Comparison of ENCODE assay signal across 1 cellular context in genomic region chr12:101599771-101600486, GRCh38.
TF ChIP-seq lines count a peak whose summit lies in the region.

No MANE protein-coding gene starts in this region.

TF ChIP-seq in HepG2, 621 proteins besides CTCF, POLR2A, EP300 and RAD21 (continued from another document and continues in another):
- TF ChIP-seq GABPA (IDR thresholded peaks at IDR 0.05; ENCODE audit: low read depth, low read length) (no peak), GABPA (CRISPR knock-in tag; IDR thresholded peaks at IDR 0.05; ENCODE audit: low read depth) (peak; percentile 30; the same call in 1 of the 2 replicates), ZNF264 (CRISPR knock-in tag; IDR thresholded peaks at IDR 0.05) (no peak), FOXP1 (IDR thresholded peaks at IDR 0.05) (no peak), FOXP1 (CRISPR knock-in tag; IDR thresholded peaks at IDR 0.05) (peak; percentile 49; the same call in 1 of the 2 replicates), ZNF557 (CRISPR knock-in tag; IDR thresholded peaks at IDR 0.05) (no peak), SOX13 (IDR thresholded peaks at IDR 0.05) (no peak), SOX13 (CRISPR knock-in tag; conservative IDR thresholded peaks at IDR 0.05 in 1 of 2, IDR thresholded peaks at IDR 0.05 in 1 of 2) (peak in 1 of 2 experiments; percentile 60; a peak in 2 of 4 replicates), GABPB1 (CRISPR knock-in tag; IDR thresholded peaks at IDR 0.05) (no peak), KDM5A (IDR thresholded peaks at IDR 0.05; ENCODE audit: borderline replicate concordance, low read length) (no peak), NCOA2 (CRISPR knock-in tag; IDR thresholded peaks at IDR 0.05) (peak; percentile 78), SRF (IDR thresholded peaks at IDR 0.05; ENCODE audit: low read depth, low read length) (no peak), SIX1 (CRISPR knock-in tag; IDR thresholded peaks at IDR 0.05; ENCODE audit: borderline replicate concordance) (peak; percentile 34; the same call in 1 of the 2 replicates), ZNF446 (CRISPR knock-in tag; IDR thresholded peaks at IDR 0.05) (no peak), THRA (CRISPR knock-in tag; IDR thresholded peaks at IDR 0.05; ENCODE audit: borderline replicate concordance) (0 out of 2 replicates have a peak, but pooled peaks have one; percentile 7), FOXO1 (CRISPR knock-in tag; IDR thresholded peaks at IDR 0.05) (0 out of 2 replicates have a peak, but pooled peaks have one; percentile 26), ETV5 (CRISPR knock-in tag; IDR thresholded peaks at IDR 0.05; ENCODE audit: borderline replicate concordance) (peak; percentile 17; the same call in 1 of the 2 replicates), SOX5 (CRISPR knock-in tag; IDR thresholded peaks at IDR 0.05; ENCODE audit: borderline replicate concordance) (peak; percentile 64; the same call in 1 of the 2 replicates), NFATC3 (CRISPR knock-in tag; IDR thresholded peaks at IDR 0.05) (no peak), RELA (CRISPR knock-in tag; IDR thresholded peaks at IDR 0.05) (no peak), ZNF644 (CRISPR knock-in tag; IDR thresholded peaks at IDR 0.05; ENCODE audit: low read depth) (peak; percentile 51; the same call in 1 of the 2 replicates), BCL6 (CRISPR knock-in tag; IDR thresholded peaks at IDR 0.05) (peak; percentile 43), ISL2 (CRISPR knock-in tag; IDR thresholded peaks at IDR 0.05) (peak; percentile 63), FOSL2 (CRISPR knock-in tag; IDR thresholded peaks at IDR 0.05) (peak; percentile 77), NFYC (CRISPR knock-in tag; IDR thresholded peaks at IDR 0.05) (peak; percentile 14; the same call in 1 of the 2 replicates), ZSCAN9 (CRISPR knock-in tag; IDR thresholded peaks at IDR 0.05; ENCODE audit: borderline replicate concordance) (no peak), KLF9 (CRISPR knock-in tag; IDR thresholded peaks at IDR 0.05; ENCODE audit: low read depth) (peak; percentile 62; the same call in 1 of the 2 replicates), PAXIP1 (CRISPR knock-in tag; conservative IDR thresholded peaks at IDR 0.05) (peak; percentile 52), KAT7 (CRISPR knock-in tag; IDR thresholded peaks at IDR 0.05; ENCODE audit: borderline replicate concordance) (0 out of 2 replicates have a peak, but pooled peaks have one; percentile 63), TCF7L2 (IDR thresholded peaks at IDR 0.05; ENCODE audit: low read depth, low read length) (0 out of 2 replicates have a peak, but pooled peaks have one; percentile 49), XRCC5 (optimal IDR thresholded peaks at IDR 0.05; ENCODE audit: low read length) (no peak), ZKSCAN8 (CRISPR knock-in tag; IDR thresholded peaks at IDR 0.05; ENCODE audit: borderline replicate concordance) (0 out of 2 replicates have a peak, but pooled peaks have one; percentile 38), ZSCAN29 (CRISPR knock-in tag; conservative IDR thresholded peaks at IDR 0.05) (no peak), ASH2L (IDR thresholded peaks at IDR 0.05; ENCODE audit: insufficient read length, low read depth, low read length) (peak; percentile 43), NFIC (IDR thresholded peaks at IDR 0.05; ENCODE audit: low read length) (peak; percentile 72; the same call in 1 of the 2 replicates), ZNF775 (CRISPR knock-in tag; IDR thresholded peaks at IDR 0.05; ENCODE audit: borderline replicate concordance) (no peak), RARA (CRISPR knock-in tag; IDR thresholded peaks at IDR 0.05) (0 out of 2 replicates have a peak, but pooled peaks have one; percentile 26), E2F2 (CRISPR knock-in tag; IDR thresholded peaks at IDR 0.05; ENCODE audit: borderline replicate concordance) (no peak), SP140L (CRISPR knock-in tag; IDR thresholded peaks at IDR 0.05; ENCODE audit: borderline replicate concordance) (no peak), ADNP (CRISPR knock-in tag; IDR thresholded peaks at IDR 0.05) (no peak)
- TF ChIP-seq, protein P1, sequence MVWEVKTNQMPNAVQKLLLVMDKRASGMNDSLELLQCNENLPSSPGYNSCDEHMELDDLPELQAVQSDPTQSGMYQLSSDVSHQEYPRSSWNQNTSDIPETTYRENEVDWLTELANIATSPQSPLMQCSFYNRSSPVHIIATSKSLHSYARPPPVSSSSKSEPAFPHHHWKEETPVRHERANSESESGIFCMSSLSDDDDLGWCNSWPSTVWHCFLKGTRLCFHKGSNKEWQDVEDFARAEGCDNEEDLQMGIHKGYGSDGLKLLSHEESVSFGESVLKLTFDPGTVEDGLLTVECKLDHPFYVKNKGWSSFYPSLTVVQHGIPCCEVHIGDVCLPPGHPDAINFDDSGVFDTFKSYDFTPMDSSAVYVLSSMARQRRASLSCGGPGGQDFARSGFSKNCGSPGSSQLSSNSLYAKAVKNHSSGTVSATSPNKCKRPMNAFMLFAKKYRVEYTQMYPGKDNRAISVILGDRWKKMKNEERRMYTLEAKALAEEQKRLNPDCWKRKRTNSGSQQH (CRISPR knock-in tag; IDR thresholded peaks at IDR 0.05; ENCODE audit: low read depth), result no peak
- TF ChIP-seq, protein P2, sequence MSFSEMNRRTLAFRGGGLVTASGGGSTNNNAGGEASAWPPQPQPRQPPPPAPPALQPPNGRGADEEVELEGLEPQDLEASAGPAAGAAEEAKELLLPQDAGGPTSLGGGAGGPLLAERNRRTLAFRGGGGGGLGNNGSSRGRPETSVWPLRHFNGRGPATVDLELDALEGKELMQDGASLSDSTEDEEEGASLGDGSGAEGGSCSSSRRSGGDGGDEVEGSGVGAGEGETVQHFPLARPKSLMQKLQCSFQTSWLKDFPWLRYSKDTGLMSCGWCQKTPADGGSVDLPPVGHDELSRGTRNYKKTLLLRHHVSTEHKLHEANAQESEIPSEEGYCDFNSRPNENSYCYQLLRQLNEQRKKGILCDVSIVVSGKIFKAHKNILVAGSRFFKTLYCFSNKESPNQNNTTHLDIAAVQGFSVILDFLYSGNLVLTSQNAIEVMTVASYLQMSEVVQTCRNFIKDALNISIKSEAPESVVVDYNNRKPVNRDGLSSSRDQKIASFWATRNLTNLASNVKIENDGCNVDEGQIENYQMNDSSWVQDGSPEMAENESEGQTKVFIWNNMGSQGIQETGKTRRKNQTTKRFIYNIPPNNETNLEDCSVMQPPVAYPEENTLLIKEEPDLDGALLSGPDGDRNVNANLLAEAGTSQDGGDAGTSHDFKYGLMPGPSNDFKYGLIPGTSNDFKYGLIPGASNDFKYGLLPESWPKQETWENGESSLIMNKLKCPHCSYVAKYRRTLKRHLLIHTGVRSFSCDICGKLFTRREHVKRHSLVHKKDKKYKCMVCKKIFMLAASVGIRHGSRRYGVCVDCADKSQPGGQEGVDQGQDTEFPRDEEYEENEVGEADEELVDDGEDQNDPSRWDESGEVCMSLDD (CRISPR knock-in tag; IDR thresholded peaks at IDR 0.05; ENCODE audit: borderline replicate concordance), result peak; percentile 22; the same call in 1 of the 2 replicates
- TF ChIP-seq, protein P3, sequence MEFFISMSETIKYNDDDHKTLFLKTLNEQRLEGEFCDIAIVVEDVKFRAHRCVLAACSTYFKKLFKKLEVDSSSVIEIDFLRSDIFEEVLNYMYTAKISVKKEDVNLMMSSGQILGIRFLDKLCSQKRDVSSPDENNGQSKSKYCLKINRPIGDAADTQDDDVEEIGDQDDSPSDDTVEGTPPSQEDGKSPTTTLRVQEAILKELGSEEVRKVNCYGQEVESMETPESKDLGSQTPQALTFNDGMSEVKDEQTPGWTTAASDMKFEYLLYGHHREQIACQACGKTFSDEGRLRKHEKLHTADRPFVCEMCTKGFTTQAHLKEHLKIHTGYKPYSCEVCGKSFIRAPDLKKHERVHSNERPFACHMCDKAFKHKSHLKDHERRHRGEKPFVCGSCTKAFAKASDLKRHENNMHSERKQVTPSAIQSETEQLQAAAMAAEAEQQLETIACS (CRISPR knock-in tag; IDR thresholded peaks at IDR 0.05), result no peak
- TF ChIP-seq, protein P4, sequence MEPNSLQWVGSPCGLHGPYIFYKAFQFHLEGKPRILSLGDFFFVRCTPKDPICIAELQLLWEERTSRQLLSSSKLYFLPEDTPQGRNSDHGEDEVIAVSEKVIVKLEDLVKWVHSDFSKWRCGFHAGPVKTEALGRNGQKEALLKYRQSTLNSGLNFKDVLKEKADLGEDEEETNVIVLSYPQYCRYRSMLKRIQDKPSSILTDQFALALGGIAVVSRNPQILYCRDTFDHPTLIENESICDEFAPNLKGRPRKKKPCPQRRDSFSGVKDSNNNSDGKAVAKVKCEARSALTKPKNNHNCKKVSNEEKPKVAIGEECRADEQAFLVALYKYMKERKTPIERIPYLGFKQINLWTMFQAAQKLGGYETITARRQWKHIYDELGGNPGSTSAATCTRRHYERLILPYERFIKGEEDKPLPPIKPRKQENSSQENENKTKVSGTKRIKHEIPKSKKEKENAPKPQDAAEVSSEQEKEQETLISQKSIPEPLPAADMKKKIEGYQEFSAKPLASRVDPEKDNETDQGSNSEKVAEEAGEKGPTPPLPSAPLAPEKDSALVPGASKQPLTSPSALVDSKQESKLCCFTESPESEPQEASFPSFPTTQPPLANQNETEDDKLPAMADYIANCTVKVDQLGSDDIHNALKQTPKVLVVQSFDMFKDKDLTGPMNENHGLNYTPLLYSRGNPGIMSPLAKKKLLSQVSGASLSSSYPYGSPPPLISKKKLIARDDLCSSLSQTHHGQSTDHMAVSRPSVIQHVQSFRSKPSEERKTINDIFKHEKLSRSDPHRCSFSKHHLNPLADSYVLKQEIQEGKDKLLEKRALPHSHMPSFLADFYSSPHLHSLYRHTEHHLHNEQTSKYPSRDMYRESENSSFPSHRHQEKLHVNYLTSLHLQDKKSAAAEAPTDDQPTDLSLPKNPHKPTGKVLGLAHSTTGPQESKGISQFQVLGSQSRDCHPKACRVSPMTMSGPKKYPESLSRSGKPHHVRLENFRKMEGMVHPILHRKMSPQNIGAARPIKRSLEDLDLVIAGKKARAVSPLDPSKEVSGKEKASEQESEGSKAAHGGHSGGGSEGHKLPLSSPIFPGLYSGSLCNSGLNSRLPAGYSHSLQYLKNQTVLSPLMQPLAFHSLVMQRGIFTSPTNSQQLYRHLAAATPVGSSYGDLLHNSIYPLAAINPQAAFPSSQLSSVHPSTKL (CRISPR knock-in tag; IDR thresholded peaks at IDR 0.05), result peak; percentile 70
- TF ChIP-seq, protein P5, sequence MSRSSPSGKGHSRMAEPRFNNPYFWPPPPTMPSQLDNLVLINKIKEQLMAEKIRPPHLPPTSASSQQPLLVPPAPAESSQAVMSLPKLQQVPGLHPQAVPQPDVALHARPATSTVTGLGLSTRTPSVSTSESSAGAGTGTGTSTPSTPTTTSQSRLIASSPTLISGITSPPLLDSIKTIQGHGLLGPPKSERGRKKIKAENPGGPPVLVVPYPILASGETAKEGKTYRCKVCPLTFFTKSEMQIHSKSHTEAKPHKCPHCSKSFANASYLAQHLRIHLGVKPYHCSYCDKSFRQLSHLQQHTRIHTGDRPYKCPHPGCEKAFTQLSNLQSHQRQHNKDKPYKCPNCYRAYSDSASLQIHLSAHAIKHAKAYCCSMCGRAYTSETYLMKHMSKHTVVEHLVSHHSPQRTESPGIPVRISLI (CRISPR knock-in tag; IDR thresholded peaks at IDR 0.05; ENCODE audit: borderline replicate concordance), result peak; percentile 88
- TF ChIP-seq, protein P6, sequence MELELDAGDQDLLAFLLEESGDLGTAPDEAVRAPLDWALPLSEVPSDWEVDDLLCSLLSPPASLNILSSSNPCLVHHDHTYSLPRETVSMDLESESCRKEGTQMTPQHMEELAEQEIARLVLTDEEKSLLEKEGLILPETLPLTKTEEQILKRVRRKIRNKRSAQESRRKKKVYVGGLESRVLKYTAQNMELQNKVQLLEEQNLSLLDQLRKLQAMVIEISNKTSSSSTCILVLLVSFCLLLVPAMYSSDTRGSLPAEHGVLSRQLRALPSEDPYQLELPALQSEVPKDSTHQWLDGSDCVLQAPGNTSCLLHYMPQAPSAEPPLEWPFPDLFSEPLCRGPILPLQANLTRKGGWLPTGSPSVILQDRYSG (CRISPR knock-in tag; IDR thresholded peaks at IDR 0.05), result no peak
